In genomic region chr3:53130179-53131135, GRCh38 we compare ENCODE assay signal across 8 cellular contexts. TPM values are rescaled to one million over a fixed set of nuclear protein-coding genes. Genes with fewer than 3 reads are reported as not detected.
DNase-seq lines count a peak whose midpoint lies in the region; ATAC-seq and TF ChIP-seq lines count a peak whose summit lies in the region.

TSS of gene RFT1 (minus strand) at chr3:53130435. CDS start at chr3:53130400, 35 bp downstream.

- peaks cover 10 to 50% of the 10 kb centered on the region in 2 donors for H3K4me1 ChIP-seq in left lung

- peak; percentile 83 for ATAC-seq in GM19324 (IDR thresholded peaks at IDR 0.05; ENCODE audit: low FRiP score, unreplicated experiment)
- peak; percentile 49 for ATAC-seq in HG03469 (IDR thresholded peaks at IDR 0.05; ENCODE audit: unreplicated experiment)
- peak; percentile 89 for ATAC-seq in left lung

- CTCF ChIA-PET in BJ (lab: Yijun Ruan, JAX): interaction anchor here (1.2 to 8.0 kb wide), 4 partner anchors 16 to 67 kb away, joined by 6 to 206 read pairs (median 50); no protein-coding TSS in a partner anchor

- POLR2A ChIA-PET in BJ (lab: Charles Lee): no interaction called here

- DNase-seq in BJ (ENCODE audit: low read depth) (peak; percentile 64), NCI-H774 (lab: John Stamatoyannopoulos, UW) (peak; percentile 75), dermis blood vessel endothelial cell (peak; percentile 98), left lung (peak; percentile 97)
- DNase-seq in activated CD4-positive, alpha-beta T cell treated with anti-CD3 and anti-CD28 coated beads, Interleukin-2, amount 50 U/mL, for 4 hours: peak; percentile 98 to 99
- peak; percentile 95 for DNase-seq in stimulated activated CD4-positive, alpha-beta T cell treated with anti-CD3 and anti-CD28 coated beads, Interleukin-2, amount 100 ng/mL, for 4 hours (ENCODE audit: low read depth)

- peak within 1 kb of the TSS; percentile 93 for H3K4me3 ChIP-seq in BJ (ENCODE audit: low read depth, low read length)
- peak within 1 kb of the TSS; percentile 76 to 91 for H3K4me3 ChIP-seq in left lung

- TF ChIP-seq CTCF in BJ (IDR thresholded peaks at IDR 0.05; ENCODE audit: insufficient read depth, low read depth, low read length) (peak; percentile 27), left lung (IDR thresholded peaks at IDR 0.05) (peak in 1 of 2 donors; percentile 18)

- H3K27ac ChIP-seq in left lung: peak within 1 kb of the TSS; percentile 88 to 91

- H3K27me3 ChIP-seq in BJ (ENCODE audit: control insufficient read depth, insufficient read depth, low read length) (no peaks in the 10 kb centered on the region), left lung (no peaks in the 10 kb centered on the region)

- intact Hi-C loops in left lung (cut with DNase I): loop anchor here in 1 of 2 donors (10.0 kb wide), 1 partner anchor 64 kb away; no protein-coding TSS in a partner anchor

- no peaks in the 10 kb centered on the region for H3K9me3 ChIP-seq in left lung

- peaks cover 2% of the 10 kb centered on the region for H3K36me3 ChIP-seq in BJ (ENCODE audit: control insufficient read depth, insufficient read depth, low read length)
- H3K36me3 ChIP-seq in left lung: peaks cover 0 to 4% of the 10 kb centered on the region in 2 donors

RNA-seq across cellular contexts. Expression of gene RFT1, which starts in this region (rescaled TPM):
- 27.9 and 33.5 TPM in 2 replicates for polyA plus RNA-seq in BJ (2011; rRNA removed)
- 38.3 and 50.3 TPM in 2 replicates for polyA minus RNA-seq in BJ (2011; rRNA and poly(A)+ RNA removed)
- total RNA-seq in dermis blood vessel endothelial cell (18.3 and 25.5 TPM in 2 replicates), left lung (10 to 100 TPM; 24.3 to 28.0 TPM)

Comparison
In these comparisons a context has a peak if more than half of its experiments do, and no peak if none do; other contexts are left out.
1. Peak in every context shown above with its lines: DNase-seq, ATAC-seq, H3K4me3 ChIP-seq and H3K27ac ChIP-seq.